8 cellular contexts compared by ENCODE assay signal in the genomic region with DNA sequence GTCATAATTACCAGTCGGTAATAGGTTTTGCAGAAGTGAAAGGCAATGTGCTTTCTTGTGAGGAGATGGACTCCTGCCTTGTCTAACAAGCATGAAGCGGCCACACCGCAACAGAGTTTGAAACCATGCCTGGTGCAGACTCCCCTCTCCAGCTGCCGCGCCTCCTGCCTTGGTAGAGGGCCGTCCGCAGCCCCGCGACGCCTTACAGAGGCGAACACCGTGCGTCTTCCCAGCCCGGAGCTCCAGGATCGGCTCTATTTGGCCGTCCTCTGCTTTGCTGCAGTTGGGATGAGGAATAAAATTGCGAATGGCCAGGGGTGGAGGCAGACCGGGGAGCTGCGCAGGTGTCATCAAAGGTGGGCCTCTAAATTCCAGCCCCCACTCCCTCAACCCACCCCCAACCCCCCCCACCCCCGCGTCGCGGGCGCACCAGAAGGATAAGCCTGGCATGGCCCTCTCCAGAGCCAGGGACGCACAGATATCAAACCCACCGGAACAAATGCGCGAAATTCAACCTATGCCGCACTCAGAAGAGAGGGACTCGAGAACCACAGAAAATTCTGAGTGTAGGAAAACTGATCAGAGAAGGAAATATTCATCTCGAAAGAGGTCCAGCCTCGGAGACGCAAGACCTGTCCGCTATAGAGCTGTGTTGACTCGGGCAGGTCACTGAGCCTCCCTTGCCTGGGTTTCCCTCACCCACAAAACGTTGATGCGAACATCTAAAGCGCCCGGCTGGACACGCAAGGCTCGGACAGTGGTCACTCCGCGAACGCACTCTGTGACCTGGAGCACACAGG. TPM values are rescaled to one million over a fixed set of nuclear protein-coding genes. Genes with fewer than 3 reads are reported as not detected.
DNase-seq lines count a peak whose midpoint lies in the region; ATAC-seq and TF ChIP-seq lines count a peak whose summit lies in the region.

No MANE protein-coding gene starts in this region.

- H3K27ac ChIP-seq in right cardiac atrium (ENCODE audit: low read length) (no peak overlapping the region), skin epidermis (peak overlapping the region in 9 of 21 experiments; percentile 11 to 83 (median 56))

- ATAC-seq in activated T-cell treated with anti-CD3 and anti-CD28 coated beads, Interleukin-2, amount 50 U/mL, for 4 hours, result peak; percentile 13 to 27
- ATAC-seq in HG02938 (IDR thresholded peaks at IDR 0.05; ENCODE audit: unreplicated experiment) (peak; percentile 63), activated B cell treated with CpG ODN at 0.5 μM for 24 hours (ENCODE audit: low read depth) (peak; percentile 67), right cardiac atrium (peak in 1 of 2 donors; percentile 18), HG02840 (IDR thresholded peaks at IDR 0.05; ENCODE audit: low FRiP score, unreplicated experiment) (no peak)

- TF ChIP-seq CTCF in activated B cell treated with CpG ODN at 0.5 μM for 24 hours (IDR thresholded peaks at IDR 0.05), result no peak

- H3K27ac Mint-ChIP-seq in activated B cell treated with CpG ODN at 0.5 μM for 24 hours, result peak overlapping the region; percentile 76

- 7% methylated on average over 44 of the region's 44 CpGs for WGBS in right cardiac atrium

- H3K27me3 Mint-ChIP-seq in activated T-cell treated with anti-CD3 and anti-CD28 coated beads, Interleukin-2, amount 50 U/mL, for 4 hours (ENCODE audit: low read depth), result no peaks in the 10 kb centered on the region
- H3K27me3 Mint-ChIP-seq in activated B cell treated with CpG ODN at 0.5 μM for 24 hours, result no peaks in the 10 kb centered on the region

- CTCF ChIA-PET in activated B cell treated with CpG ODN at 0.5 μM for 24 hours (lab: Charles Lee), result interaction anchor here (0.9 to 5.2 kb wide), 11 partner anchors 9 to 387 kb away, joined by 3 to 68 read pairs (median 6); partner anchors contain the start of gene TMSB10

- H3K27me3 ChIP-seq in right cardiac atrium (ENCODE audit: control insufficient read depth, insufficient read depth), result no peaks in the 10 kb centered on the region

- H3K9me3 Mint-ChIP-seq in activated T-cell treated with anti-CD3 and anti-CD28 coated beads, Interleukin-2, amount 50 U/mL, for 4 hours, result no peaks in the 10 kb centered on the region
- no peaks in the 10 kb centered on the region for H3K9me3 Mint-ChIP-seq in activated B cell treated with CpG ODN at 0.5 μM for 24 hours

- no peaks in the 10 kb centered on the region for H3K9me3 ChIP-seq in right cardiac atrium (ENCODE audit: control insufficient read depth, low read length)

- peak overlapping the region; percentile 89 for H3K4me3 Mint-ChIP-seq in activated T-cell treated with anti-CD3 and anti-CD28 coated beads, Interleukin-2, amount 50 U/mL, for 4 hours
- peak overlapping the region; percentile 85 for H3K4me3 Mint-ChIP-seq in activated B cell treated with CpG ODN at 0.5 μM for 24 hours

- intact Hi-C loops in activated B cell treated with CpG ODN at 0.5 μM for 24 hours (cut with micrococcal nuclease) (loop anchor here (1.0 to 5.0 kb wide), 8 partner anchors 8 to 408 kb away; partner anchors contain the start of gene DNAH6), right cardiac atrium (cut with DNase I) (loop anchor here (5.0 to 10.0 kb wide), 2 partner anchors 382 to 385 kb away; no protein-coding TSS in a partner anchor)

- no peak for DNase-seq in activated T-cell treated with anti-CD3 and anti-CD28 coated beads, Interleukin-2, amount 50 U/mL, for 4 hours
- DNase-seq in activated T-cell treated with anti-CD3 and anti-CD28 coated beads for 4 hours, result no peak
- peak; percentile 44 for DNase-seq in activated B cell treated with CpG ODN at 0.5 μM for 24 hours
- DNase-seq in right cardiac atrium, result no peak
- no peak for DNase-seq in D341Med (ENCODE audit: low spot score)

- POLR2A ChIA-PET in activated B cell treated with CpG ODN at 0.5 μM for 24 hours (lab: Charles Lee), result interaction anchor here (0.7 to 5.0 kb wide), 12 partner anchors 9 to 67 kb away, joined by 3 to 85 read pairs (median 10); partner anchors contain the start of gene TMSB10

- H3K4me1 Mint-ChIP-seq in activated T-cell treated with anti-CD3 and anti-CD28 coated beads, Interleukin-2, amount 50 U/mL, for 4 hours (ENCODE audit: low read depth), result peaks cover 63% of the 10 kb centered on the region
- H3K4me1 Mint-ChIP-seq in activated B cell treated with CpG ODN at 0.5 μM for 24 hours, result peaks cover 37% of the 10 kb centered on the region

- H3K4me1 ChIP-seq in right cardiac atrium (ENCODE audit: control insufficient read depth, insufficient read depth, low read length), result peaks cover 5% of the 10 kb centered on the region

- H3K4me3 ChIP-seq in right cardiac atrium (ENCODE audit: low read length), result peak overlapping the region; percentile 54
- peak overlapping the region; percentile 41 to 53 (median 44) for H3K4me3 ChIP-seq in skin epidermis

- peaks cover 7% of the 10 kb centered on the region for H3K36me3 Mint-ChIP-seq in activated T-cell treated with anti-CD3 and anti-CD28 coated beads, Interleukin-2, amount 50 U/mL, for 4 hours (ENCODE audit: insufficient read depth)
- H3K36me3 Mint-ChIP-seq in activated B cell treated with CpG ODN at 0.5 μM for 24 hours (ENCODE audit: low read depth), result peaks cover 2% of the 10 kb centered on the region

RNA-seq across cellular contexts. Expression of gene TRABD2A, which starts 1.1 kb away (rescaled TPM):
- 10 to 100 TPM; 21.2 to 29.4 (median 22.2) TPM for total RNA-seq in activated T-cell treated with anti-CD3 and anti-CD28 coated beads, Interleukin-2, amount 50 U/mL, for 4 hours
- total RNA-seq in activated B cell treated with CpG ODN at 0.5 μM for 24 hours (3.4 and 4.5 TPM in 2 replicates), right cardiac atrium (1 to 10 TPM in 1 of 4 donors, under 1 TPM in 3; 0.29 to 1.3 (median 0.71) TPM)
- 0.50 TPM for polyA plus RNA-seq in right cardiac atrium

RNA-seq across cellular contexts. Expression of gene TMSB10, which starts 25.7 kb away (rescaled TPM):
- 1,000 to 10,000 TPM; 1,023 to 1,175 (median 1,139) TPM for total RNA-seq in activated T-cell treated with anti-CD3 and anti-CD28 coated beads, Interleukin-2, amount 50 U/mL, for 4 hours
- total RNA-seq in activated B cell treated with CpG ODN at 0.5 μM for 24 hours, result 925 and 1,069 TPM in 2 replicates
- 100 to 1,000 TPM; 341 to 630 (median 483) TPM for total RNA-seq in right cardiac atrium
- 805 TPM for polyA plus RNA-seq in right cardiac atrium
